Comparison of ENCODE assay signal across 9 cellular contexts in genomic region chr2:33275689-33276444, GRCh38.
DNase-seq lines count a peak whose midpoint lies in the region; ATAC-seq and TF ChIP-seq lines count a peak whose summit lies in the region.
"Had no signal": no experiment of that assay in that cellular context is flagged by ENCODE, and none has a peak within 500 bp of the region (broad histone marks: within the 10 kb centered on the region; RNA-seq: fewer than 3 reads in every experiment).

No MANE protein-coding gene starts in this region.

- peak overlapping the region; percentile 88 to 96 for H3K27ac ChIP-seq in thoracic aorta
- H3K27ac ChIP-seq: VCaP had no signal

- no peak overlapping the region for H3K4me3 ChIP-seq in thoracic aorta

- H3K4me1 ChIP-seq in thoracic aorta (ENCODE audit: control insufficient read depth in 1 of 2, low read depth in 2 of 2) = peaks cover 21 to 56% of the 10 kb centered on the region in 2 donors

- TF ChIP-seq CTCF in thoracic aorta (IDR thresholded peaks at IDR 0.05) = no peak

- no peaks in the 10 kb centered on the region for H3K27me3 ChIP-seq in thoracic aorta (replicated peaks; ENCODE audit: insufficient read depth)

- peak; percentile 28 to 78 for ATAC-seq in activated naive CD4-positive, alpha-beta T cell treated with anti-CD3 and anti-CD28 coated beads, Interleukin-2, amount 50 U/mL, for 72 hours
- ATAC-seq in thoracic aorta (ENCODE audit: insufficient number of reproducible peaks, low FRiP score, low read depth) (peak; percentile 86), GM18502 (IDR thresholded peaks at IDR 0.05; ENCODE audit: poor library complexity, unreplicated experiment) (no peak)

- H3K4me1 Mint-ChIP-seq in activated naive CD4-positive, alpha-beta T cell treated with anti-CD3 and anti-CD28 coated beads for 36 hours (ENCODE audit: low read depth) = no peaks in the 10 kb centered on the region

- CTCF ChIA-PET in activated naive CD4-positive, alpha-beta T cell treated with anti-CD3 and anti-CD28 coated beads for 36 hours (lab: Charles Lee) = no interaction called here

- peak in 1 of 2 donors; percentile 59 for DNase-seq in activated naive CD4-positive, alpha-beta T cell treated with anti-CD3 and anti-CD28 coated beads, Interleukin-2, amount 50 U/mL, for 72 hours (ENCODE audit: low spot score in 2 of 2)
- DNase-seq in activated naive CD4-positive, alpha-beta T cell treated with anti-CD3 and anti-CD28 coated beads for 36 hours = no peak
- peak; percentile 43 to 51 for DNase-seq in activated T-cell treated with anti-CD3 and anti-CD28 coated beads, Interleukin-2, amount 50 U/mL, for 48 hours
- peak; percentile 80 for DNase-seq in hepatic stellate cell (ENCODE audit: low spot score)
- peak; percentile 78 for DNase-seq in thoracic aorta (ENCODE audit: low spot score)
- no peak for DNase-seq in NCI-H82 (lab: John Stamatoyannopoulos, UW)
- DNase-seq in NCI-H2196 treated with DMSO at 0.1 percent for 48 hours (lab: John Stamatoyannopoulos, UW; ENCODE audit: unreplicated experiment) = no peak

- no peaks in the 10 kb centered on the region for H3K9me3 ChIP-seq in thoracic aorta

- peaks cover 4% of the 10 kb centered on the region for H3K27me3 Mint-ChIP-seq in activated naive CD4-positive, alpha-beta T cell treated with anti-CD3 and anti-CD28 coated beads for 36 hours (ENCODE audit: low read depth)

- no peak overlapping the region for H3K27ac Mint-ChIP-seq in activated naive CD4-positive, alpha-beta T cell treated with anti-CD3 and anti-CD28 coated beads, Interleukin-2, amount 50 U/mL, for 72 hours
- H3K27ac Mint-ChIP-seq in activated naive CD4-positive, alpha-beta T cell treated with anti-CD3 and anti-CD28 coated beads for 36 hours = no peak overlapping the region

- H3K36me3 ChIP-seq in thoracic aorta = peaks cover 43% of the 10 kb centered on the region

- intact Hi-C loops in activated naive CD4-positive, alpha-beta T cell treated with anti-CD3 and anti-CD28 coated beads for 36 hours (cut with micrococcal nuclease) = no loop called here

- no peaks in the 10 kb centered on the region for H3K9me3 Mint-ChIP-seq in activated naive CD4-positive, alpha-beta T cell treated with anti-CD3 and anti-CD28 coated beads, Interleukin-2, amount 50 U/mL, for 72 hours
- H3K9me3 Mint-ChIP-seq in activated naive CD4-positive, alpha-beta T cell treated with anti-CD3 and anti-CD28 coated beads for 36 hours = no peaks in the 10 kb centered on the region

- H3K36me3 Mint-ChIP-seq in activated naive CD4-positive, alpha-beta T cell treated with anti-CD3 and anti-CD28 coated beads, Interleukin-2, amount 50 U/mL, for 72 hours = no peaks in the 10 kb centered on the region
- no peaks in the 10 kb centered on the region for H3K36me3 Mint-ChIP-seq in activated naive CD4-positive, alpha-beta T cell treated with anti-CD3 and anti-CD28 coated beads for 36 hours (ENCODE audit: low read depth)

- no peak overlapping the region for H3K4me3 Mint-ChIP-seq in activated naive CD4-positive, alpha-beta T cell treated with anti-CD3 and anti-CD28 coated beads for 36 hours

Comparison
In these comparisons a context has a peak if more than half of its experiments do, and no peak if none do; other contexts are left out.
1. DNase-seq: peak in activated T-cell treated with anti-CD3 and anti-CD28 coated beads, Interleukin-2, amount 50 U/mL, for 48 hours (2 of 2), hepatic stellate cell (single experiment) and thoracic aorta (single experiment); none in activated naive CD4-positive, alpha-beta T cell treated with anti-CD3 and anti-CD28 coated beads for 36 hours (single experiment), NCI-H82 (single experiment) and NCI-H2196 treated with DMSO at 0.1 percent for 48 hours (single experiment).